ENCODE assay signal across 22 cellular contexts in the genomic region with DNA sequence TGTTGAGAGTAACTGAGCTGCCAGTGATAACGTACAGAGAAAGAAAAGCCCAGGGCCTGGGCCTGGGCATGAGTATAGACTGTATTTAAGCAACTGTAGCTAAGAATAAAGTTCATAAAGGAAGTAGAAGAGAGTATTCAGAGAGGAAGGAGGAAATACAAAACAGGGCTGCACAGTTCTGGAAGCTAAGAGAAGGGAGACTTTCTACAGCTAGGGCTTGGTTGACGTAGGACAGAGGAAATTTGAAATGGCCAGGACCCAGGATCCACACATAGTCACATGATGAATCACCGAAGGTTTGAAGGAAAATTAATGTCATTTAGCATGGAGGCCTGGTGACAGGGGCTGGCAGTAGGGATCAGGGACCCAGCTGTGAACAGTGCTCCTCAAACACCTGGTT.
A peak's percentile ranks its signal among the peaks of the same experiment; 100 is the strongest.
DNase-seq lines count a peak whose midpoint lies in the region; ATAC-seq, FAIRE-seq and TF ChIP-seq lines count a peak whose summit lies in the region.
"Had no signal": no experiment of that assay in that cellular context is flagged by ENCODE, and none has a peak within 500 bp of the region (broad histone marks: within the 10 kb centered on the region; RNA-seq: fewer than 3 reads in every experiment).

No MANE protein-coding gene starts in this region.

- H3K27ac Mint-ChIP-seq in HFFc6 = peak overlapping the region; percentile 74
- H3K27ac Mint-ChIP-seq: activated CD8-positive, alpha-beta memory T cell treated with anti-CD3 and anti-CD28 coated beads, Interleukin-2, amount 10 ng/mL, durations not matched to agents 7 days and 5 days; activated naive CD8-positive, alpha-beta T cell treated with anti-CD3 and anti-CD28 coated beads, Interleukin-2, amount 10 ng/mL, durations not matched to agents 7 days and 5 days; activated T-helper 17 cell treated with anti-CD3 and anti-CD28 coated beads, Interleukin-2, amount 50 U/mL, for 72 hours had no signal

- no peak overlapping the region for H3K4me3 Mint-ChIP-seq in HFFc6
- H3K4me3 Mint-ChIP-seq: activated CD8-positive, alpha-beta memory T cell treated with anti-CD3 and anti-CD28 coated beads, Interleukin-2, amount 10 ng/mL, durations not matched to agents 7 days and 5 days; activated naive CD8-positive, alpha-beta T cell treated with anti-CD3 and anti-CD28 coated beads, Interleukin-2, amount 10 ng/mL, durations not matched to agents 7 days and 5 days; activated T-helper 17 cell treated with anti-CD3 and anti-CD28 coated beads, Interleukin-2, amount 50 U/mL, for 72 hours had no signal

- H3K27me3 ChIP-seq in K562 (ENCODE audit: control insufficient read depth in 2 of 2, insufficient read depth in 2 of 2, low read length in 2 of 2) = no peaks in the 10 kb centered on the region

- intact Hi-C loops in K562 (cut with micrococcal nuclease) = no loop called here

- TF ChIP-seq CTCF in HFFc6 (IDR thresholded peaks at IDR 0.05) (no peak), K562 (IDR thresholded peaks at IDR 0.05 in 2 of 3, conservative IDR thresholded peaks at IDR 0.05 in 1 of 3; ENCODE audit: insufficient read depth in 2 of 3, low read depth in 1 of 3, low read length in 3 of 3) (no peak)

- no peak; the same call in 2 of the 3 replicates for ATAC-seq in K562
- ATAC-seq: activated CD8-positive, alpha-beta memory T cell treated with anti-CD3 and anti-CD28 coated beads, Interleukin-2, amount 10 ng/mL, durations not matched to agents 7 days and 5 days; activated T-helper 17 cell treated with anti-CD3 and anti-CD28 coated beads, Interleukin-2, amount 50 U/mL, for 72 hours; HepG2 had no signal

- no peaks in the 10 kb centered on the region for H3K36me3 Mint-ChIP-seq in HFFc6 (ENCODE audit: low read depth)
- H3K36me3 Mint-ChIP-seq: activated CD8-positive, alpha-beta memory T cell treated with anti-CD3 and anti-CD28 coated beads, Interleukin-2, amount 10 ng/mL, durations not matched to agents 7 days and 5 days; activated naive CD8-positive, alpha-beta T cell treated with anti-CD3 and anti-CD28 coated beads, Interleukin-2, amount 10 ng/mL, durations not matched to agents 7 days and 5 days had no signal

- no peaks in the 10 kb centered on the region for H3K4me1 ChIP-seq in K562 (replicated peaks in 1 of 2; ENCODE audit: control insufficient read depth in 2 of 2, insufficient read depth in 2 of 2, low read length in 2 of 2)

- BruUV-seq in K562 (replicated peaks; lab: Mats Ljungman, UMichigan) = no TSS peak

- H3K4me3 ChIP-seq in K562 = no peak overlapping the region
- H3K4me3 ChIP-seq: left ventricle myocardium inferior had no signal

- TF ChIP-seq EP300 in K562 (IDR thresholded peaks at IDR 0.05; ENCODE audit: low read length) = no peak

- H3K9ac ChIP-seq in K562 (ENCODE audit: insufficient read depth in 1 of 2, low read depth in 2 of 2, low read length in 2 of 2) = no peak overlapping the region

- H3K9me3 ChIP-seq in K562 (replicated peaks; ENCODE audit: control insufficient read depth, insufficient read depth, low read depth, low read length) = no peaks in the 10 kb centered on the region
- H3K9me3 ChIP-seq: left ventricle myocardium inferior had no signal

- peak overlapping the region; percentile 35 for H2AFZ ChIP-seq in K562 (ENCODE audit: low read depth, low read length)

- DNase-seq in AG20443 (ENCODE audit: low spot score) (peak; percentile 54), HFFc6 (peak; percentile 15), K562 (ENCODE audit: extremely low read depth in 1 of 4, low spot score in 3 of 4) (no peak), myocyte (ENCODE audit: low read depth) (peak; percentile 24), inferior parietal cortex (ENCODE audit: extremely low spot score) (no peak), OCI-M1 (lab: John Stamatoyannopoulos, UW) (no peak)
- DNase-seq in activated CD8-positive, alpha-beta memory T cell treated with anti-CD3 and anti-CD28 coated beads, Interleukin-2, amount 50 U/mL, for 48 hours = no peak
- DNase-seq: activated CD4-positive, alpha-beta T cell treated with anti-CD3 and anti-CD28 coated beads for 48 hours; activated CD8-positive, alpha-beta memory T cell treated with anti-CD3 and anti-CD28 coated beads, Interleukin-2, amount 10 ng/mL, durations not matched to agents 7 days and 5 days; activated naive CD8-positive, alpha-beta T cell treated with anti-CD3 and anti-CD28 coated beads, Interleukin-2, amount 10 ng/mL, durations not matched to agents 7 days and 5 days; DMS79; left ventricle myocardium inferior; NCI-H1694 treated with DMSO at 0.1 percent for 48 hours; NCI-H345; nucleus accumbens; retina; RPMI8226 had no signal

- no peak overlapping the region for H3K4me2 ChIP-seq in K562 (ENCODE audit: insufficient read depth, low read length)

- H3K27ac ChIP-seq in K562 (ENCODE audit: extremely low read depth, low read depth, low read length) = no peak overlapping the region
- H3K27ac ChIP-seq: epithelial cell of prostate, left ventricle myocardium inferior had no signal

- POLR2A ChIA-PET in K562 (lab: Yijun Ruan, JAX) = no interaction called here

- H3K4me1 Mint-ChIP-seq in HFFc6 (ENCODE audit: low read depth) = peaks cover 50% of the 10 kb centered on the region
- H3K4me1 Mint-ChIP-seq: activated CD8-positive, alpha-beta memory T cell treated with anti-CD3 and anti-CD28 coated beads, Interleukin-2, amount 10 ng/mL, durations not matched to agents 7 days and 5 days; activated naive CD8-positive, alpha-beta T cell treated with anti-CD3 and anti-CD28 coated beads, Interleukin-2, amount 10 ng/mL, durations not matched to agents 7 days and 5 days; activated T-helper 17 cell treated with anti-CD3 and anti-CD28 coated beads, Interleukin-2, amount 50 U/mL, for 72 hours had no signal

- FAIRE-seq in K562 (lab: Jason Lieb, UNC) = no peak
- FAIRE-seq: bronchial epithelial cell, H1, HepG2 had no signal

- in situ Hi-C loops in K562 (cut with MboI) = no loop called here

- TF ChIP-seq RAD21 in K562 (CRISPR knock-in tag; conservative IDR thresholded peaks at IDR 0.05 in 1 of 2, IDR thresholded peaks at IDR 0.05 in 1 of 2) = no peak

- H3K9me3 Mint-ChIP-seq in HFFc6 = no peaks in the 10 kb centered on the region
- H3K9me3 Mint-ChIP-seq: activated naive CD8-positive, alpha-beta T cell treated with anti-CD3 and anti-CD28 coated beads, Interleukin-2, amount 10 ng/mL, durations not matched to agents 7 days and 5 days; activated T-helper 17 cell treated with anti-CD3 and anti-CD28 coated beads, Interleukin-2, amount 50 U/mL, for 72 hours had no signal

- no peaks in the 10 kb centered on the region for H3K79me2 ChIP-seq in K562 (ENCODE audit: control insufficient read depth, insufficient read depth, low read length)

- no peaks in the 10 kb centered on the region for H3K9me1 ChIP-seq in K562 (ENCODE audit: control insufficient read depth, insufficient read depth, low read length)

- no peaks in the 10 kb centered on the region; the same call in 1 of the 2 replicates for H3K27me3 Mint-ChIP-seq in HFFc6 (ENCODE audit: insufficient read depth)
- H3K27me3 Mint-ChIP-seq: activated CD8-positive, alpha-beta memory T cell treated with anti-CD3 and anti-CD28 coated beads, Interleukin-2, amount 10 ng/mL, durations not matched to agents 7 days and 5 days; activated naive CD8-positive, alpha-beta T cell treated with anti-CD3 and anti-CD28 coated beads, Interleukin-2, amount 10 ng/mL, durations not matched to agents 7 days and 5 days; activated T-helper 17 cell treated with anti-CD3 and anti-CD28 coated beads, Interleukin-2, amount 50 U/mL, for 72 hours had no signal

- no peaks in the 10 kb centered on the region for H4K20me1 ChIP-seq in K562 (replicated peaks; ENCODE audit: control insufficient read depth, insufficient read depth, low read length)

- CTCF ChIA-PET in K562 (lab: Yijun Ruan, JAX; ENCODE audit: low intra/inter-chr PET ratio) = no interaction called here

- H3K36me3 ChIP-seq in K562 (ENCODE audit: control insufficient read depth, insufficient read depth, low read length) = no peaks in the 10 kb centered on the region
- H3K36me3 ChIP-seq: left ventricle myocardium inferior had no signal

- 75% methylated on average over 3 of the region's 3 CpGs for WGBS in K562 (ENCODE audit: insufficient coverage, low coverage, missing lambda C conversion rate)

- no peak for TF ChIP-seq POLR2A in K562 (conservative IDR thresholded peaks at IDR 0.05)

TF ChIP-seq in K562, 482 proteins besides CTCF, POLR2A, EP300 and RAD21 (continues in another document):
- no peak for TF ChIP-seq MTF1 (CRISPR knock-in tag; IDR thresholded peaks at IDR 0.05; ENCODE audit: borderline replicate concordance)
- TF ChIP-seq, protein P1, sequence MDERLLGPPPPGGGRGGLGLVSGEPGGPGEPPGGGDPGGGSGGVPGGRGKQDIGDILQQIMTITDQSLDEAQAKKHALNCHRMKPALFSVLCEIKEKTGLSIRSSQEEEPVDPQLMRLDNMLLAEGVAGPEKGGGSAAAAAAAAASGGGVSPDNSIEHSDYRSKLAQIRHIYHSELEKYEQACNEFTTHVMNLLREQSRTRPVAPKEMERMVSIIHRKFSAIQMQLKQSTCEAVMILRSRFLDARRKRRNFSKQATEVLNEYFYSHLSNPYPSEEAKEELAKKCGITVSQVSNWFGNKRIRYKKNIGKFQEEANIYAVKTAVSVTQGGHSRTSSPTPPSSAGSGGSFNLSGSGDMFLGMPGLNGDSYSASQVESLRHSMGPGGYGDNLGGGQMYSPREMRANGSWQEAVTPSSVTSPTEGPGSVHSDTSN (CRISPR knock-in tag; IDR thresholded peaks at IDR 0.05; ENCODE audit: low read depth) = no peak
- TF ChIP-seq, protein P1 (tag; conservative IDR thresholded peaks at IDR 0.05; ENCODE audit: low read depth) = no peak
- no peak for TF ChIP-seq ZNF282 (CRISPR knock-in tag; IDR thresholded peaks at IDR 0.05)

Comparison
In these comparisons a context has a peak if more than half of its experiments do, and no peak if none do; other contexts are left out.
1. DNase-seq: peak in AG20443 (single experiment), HFFc6 (single experiment) and myocyte (single experiment); none in K562 (0 of 4), inferior parietal cortex (single experiment), activated CD8-positive, alpha-beta memory T cell treated with anti-CD3 and anti-CD28 coated beads, Interleukin-2, amount 50 U/mL, for 48 hours (single experiment) and OCI-M1 (single experiment).